ENCODE assay signal across 9 cellular contexts in genomic region chr7:66837007-66837406, GRCh38.
A peak's percentile ranks its signal among the peaks of the same experiment; 100 is the strongest.
DNase-seq lines count a peak whose midpoint lies in the region; ATAC-seq and TF ChIP-seq lines count a peak whose summit lies in the region.
"Had no signal": no experiment of that assay in that cellular context is flagged by ENCODE, and none has a peak within 500 bp of the region (broad histone marks: within the 10 kb centered on the region; RNA-seq: fewer than 3 reads in every experiment).

No MANE protein-coding gene starts in this region.

- H3K36me3 Mint-ChIP-seq in CD8-positive, alpha-beta T cell: no peaks in the 10 kb centered on the region

- H3K9ac ChIP-seq in GM23248: no peak overlapping the region

- H3K9me3 Mint-ChIP-seq in CD8-positive, alpha-beta T cell: no peaks in the 10 kb centered on the region

- H3K4me2 ChIP-seq in GM23248 (ENCODE audit: unreplicated experiment): no peak overlapping the region

- H3K4me1 ChIP-seq in iPS DF 6.9 (ENCODE audit: control insufficient read depth, insufficient read depth, low read length) (no peaks in the 10 kb centered on the region), GM23248 (ENCODE audit: insufficient read depth) (no peaks in the 10 kb centered on the region), right cardiac atrium (ENCODE audit: control insufficient read depth, insufficient read depth, low read length) (no peaks in the 10 kb centered on the region)
- no peaks in the 10 kb centered on the region for H3K4me1 ChIP-seq in CD8-positive, alpha-beta T cell (ENCODE audit: insufficient read depth, low read length)

- H3K36me3 ChIP-seq in iPS DF 6.9 (ENCODE audit: control insufficient read depth, insufficient read depth, low read length) (no peaks in the 10 kb centered on the region), GM23248 (ENCODE audit: low read depth) (no peaks in the 10 kb centered on the region)
- H3K36me3 ChIP-seq in CD8-positive, alpha-beta T cell (ENCODE audit: insufficient read depth, low read length): no peaks in the 10 kb centered on the region
- H3K36me3 ChIP-seq: thoracic aorta had no signal

- CTCF ChIA-PET in CD8-positive, alpha-beta T cell (lab: Charles Lee): no interaction called here

- no peak for ATAC-seq in CD8-positive, alpha-beta T cell
- ATAC-seq in HG02759 (IDR thresholded peaks at IDR 0.05; ENCODE audit: unreplicated experiment): no peak
- no peak for ATAC-seq in right cardiac atrium

- no CpG with 5 or more reads among the region's 5 CpGs for WGBS in iPS DF 6.9 (ENCODE audit: insufficient coverage, insufficient read length)
- 11 to 21% methylated on average over 5 of the region's 5 CpGs for WGBS in GM23248 (ENCODE audit: low coverage in 1 of 2, low lambda C conversion rate in 2 of 2, missing lambda C conversion rate in 2 of 2), 2 experiments
- WGBS in right cardiac atrium: 32% methylated on average over 5 of the region's 5 CpGs

- H3K79me2 ChIP-seq in GM23248 (ENCODE audit: insufficient read depth): no peaks in the 10 kb centered on the region

- H3K27ac Mint-ChIP-seq in CD8-positive, alpha-beta T cell: no peak overlapping the region

- H3K27me3 ChIP-seq in iPS DF 6.9 (ENCODE audit: control insufficient read depth, insufficient read depth, low read length) (no peaks in the 10 kb centered on the region), GM23248 (replicated peaks; ENCODE audit: insufficient read depth) (no peaks in the 10 kb centered on the region), right cardiac atrium (ENCODE audit: control insufficient read depth, insufficient read depth) (no peaks in the 10 kb centered on the region)
- no peaks in the 10 kb centered on the region for H3K27me3 ChIP-seq in CD8-positive, alpha-beta T cell (ENCODE audit: insufficient read depth, low read length)

- DNase-seq in EH (ENCODE audit: low read depth) (peak; percentile 27), UCSD-AML1 (lab: John Stamatoyannopoulos, UW; ENCODE audit: unreplicated experiment) (peak; percentile 21), iPS DF 6.9 (ENCODE audit: low read depth, low spot score) (peak; percentile 68), GM23248 (no peak), right cardiac atrium (no peak)
- peak; percentile 24 for DNase-seq in Jurkat, Clone E6-1 (ENCODE audit: low read depth, low spot score)
- no peak for DNase-seq in CD8-positive, alpha-beta T cell

- in situ Hi-C loops in GM23248 (cut with MboI): no loop called here

- no peaks in the 10 kb centered on the region for H3K9me2 ChIP-seq in GM23248 (ENCODE audit: insufficient read depth)

- no peak overlapping the region for H3K4me3 Mint-ChIP-seq in CD8-positive, alpha-beta T cell

- H2AFZ ChIP-seq in GM23248: no peak overlapping the region

- no peak for TF ChIP-seq CTCF in CD8-positive, alpha-beta T cell (IDR thresholded peaks at IDR 0.05)

- no peaks in the 10 kb centered on the region for H3K9me3 ChIP-seq in iPS DF 6.9 (ENCODE audit: control insufficient read depth, insufficient read depth, low read length)
- no peaks in the 10 kb centered on the region for H3K9me3 ChIP-seq in CD8-positive, alpha-beta T cell (ENCODE audit: low read length)
- H3K9me3 ChIP-seq in GM23248 (ENCODE audit: low read depth): no peaks in the 10 kb centered on the region
- H3K9me3 ChIP-seq in right cardiac atrium (ENCODE audit: control insufficient read depth, low read length): no peaks in the 10 kb centered on the region
- H3K9me3 ChIP-seq: thoracic aorta had no signal

- no peaks in the 10 kb centered on the region for H3K27me3 Mint-ChIP-seq in CD8-positive, alpha-beta T cell (ENCODE audit: low read depth)

- no peaks in the 10 kb centered on the region for H4K20me1 ChIP-seq in GM23248 (ENCODE audit: insufficient read depth)

- H3K4me3 ChIP-seq in Jurkat, Clone E6-1 (ENCODE audit: low read length): no peak overlapping the region
- no peak overlapping the region for H3K4me3 ChIP-seq in iPS DF 6.9 (ENCODE audit: low read length)
- no peak overlapping the region for H3K4me3 ChIP-seq in CD8-positive, alpha-beta T cell (ENCODE audit: low read depth, low read length)
- no peak overlapping the region for H3K4me3 ChIP-seq in GM23248
- H3K4me3 ChIP-seq in right cardiac atrium (ENCODE audit: low read length): no peak overlapping the region
- H3K4me3 ChIP-seq: thoracic aorta had no signal

- no peaks in the 10 kb centered on the region for H3F3A ChIP-seq in GM23248 (ENCODE audit: insufficient read depth)

- H3K27ac ChIP-seq in iPS DF 6.9 (ENCODE audit: low read length) (no peak overlapping the region), GM23248 (no peak overlapping the region), right cardiac atrium (ENCODE audit: low read length) (no peak overlapping the region)
- H3K27ac ChIP-seq in CD8-positive, alpha-beta T cell (ENCODE audit: low read depth, low read length): no peak overlapping the region
- H3K27ac ChIP-seq: thoracic aorta had no signal

- intact Hi-C loops in CD8-positive, alpha-beta T cell (cut with DNase I, micrococcal nuclease): no loop called here
- intact Hi-C loops in right cardiac atrium (cut with DNase I): no loop called here

- POLR2A ChIA-PET in CD8-positive, alpha-beta T cell (lab: Charles Lee): no interaction called here

- no peaks in the 10 kb centered on the region for H3K4me1 Mint-ChIP-seq in CD8-positive, alpha-beta T cell (ENCODE audit: low read depth)

Comparison
In these comparisons a context has a peak if more than half of its experiments do, and no peak if none do; other contexts are left out.
1. DNase-seq: peak in EH (single experiment), Jurkat, Clone E6-1 (single experiment), UCSD-AML1 (single experiment) and iPS DF 6.9 (single experiment); none in CD8-positive, alpha-beta T cell (0 of 7), GM23248 (single experiment) and right cardiac atrium (0 of 3).